27 cellular contexts compared by ENCODE assay signal in genomic region chr20:7171911-7172310, GRCh38.
DNase-seq lines count a peak whose midpoint lies in the region; ATAC-seq and TF ChIP-seq lines count a peak whose summit lies in the region.
"Had no signal": no experiment of that assay in that cellular context is flagged by ENCODE, and none has a peak within 500 bp of the region (broad histone marks: within the 10 kb centered on the region; RNA-seq: fewer than 3 reads in every experiment).

No MANE protein-coding gene starts in this region.

- peak overlapping the region; percentile 30 for H3K27ac Mint-ChIP-seq in type B pancreatic cell
- H3K27ac Mint-ChIP-seq: CD4-positive, alpha-beta memory T cell; naive B cell; stimulated activated naive CD8-positive, alpha-beta T cell treated with anti-CD3 and anti-CD28 coated beads, Interleukin-15, Interleukin-2, amounts not matched to agents 100 ng/mL and 50 ng/mL, for 24 hours had no signal

- H3K27me3 ChIP-seq in left lung (peaks cover 0 to 2% of the 10 kb centered on the region in 2 donors), adrenal gland (no peaks in the 10 kb centered on the region), aorta (ENCODE audit: control insufficient read depth in 1 of 2, insufficient read depth in 2 of 2, low read length in 1 of 2) (no peaks in the 10 kb centered on the region)
- H3K27me3 ChIP-seq: right atrium auricular region, tibial artery had no signal

- ATAC-seq in left lung = peak; percentile 39
- no peak for ATAC-seq in aorta (ENCODE audit: low FRiP score)
- no peak for ATAC-seq in HG03439 (IDR thresholded peaks at IDR 0.05; ENCODE audit: unreplicated experiment)
- ATAC-seq: HepG2 had no signal

- H3K4me1 Mint-ChIP-seq in type B pancreatic cell (ENCODE audit: unreplicated experiment) = no peaks in the 10 kb centered on the region
- H3K4me1 Mint-ChIP-seq: CD4-positive, alpha-beta memory T cell; central memory CD8-positive, alpha-beta T cell; naive B cell had no signal

- in situ Hi-C loops in astrocyte of the spinal cord (cut with HindIII; ENCODE audit: low sequenced_read_pairs) = no loop called here

- intact Hi-C loops in left lung (cut with DNase I) = no loop called here
- intact Hi-C loops in adrenal gland (cut with DNase I) = no loop called here
- intact Hi-C loops in aorta (cut with DNase I) = no loop called here

- H3K9me3 ChIP-seq in left lung (peaks cover 0 to 5% of the 10 kb centered on the region in 2 donors), adrenal gland (replicated peaks in 1 of 3) (no peaks in the 10 kb centered on the region), aorta (ENCODE audit: control insufficient read depth, low read length) (no peaks in the 10 kb centered on the region)
- H3K9me3 ChIP-seq: right atrium auricular region, tibial artery had no signal

- H3K4me3 ChIP-seq in astrocyte of the spinal cord (ENCODE audit: low read depth, low read length) (no peak overlapping the region), left lung (no peak overlapping the region), adrenal gland (no peak overlapping the region), aorta (ENCODE audit: low read length in 2 of 2) (no peak overlapping the region)
- H3K4me3 ChIP-seq: right atrium auricular region, SK-N-MC, tibial artery had no signal

- H3K4me1 ChIP-seq in left lung (no peaks in the 10 kb centered on the region), adrenal gland (replicated peaks in 1 of 2) (no peaks in the 10 kb centered on the region), aorta (ENCODE audit: control insufficient read depth in 1 of 2, insufficient read depth in 2 of 2, low read length in 2 of 2) (no peaks in the 10 kb centered on the region)
- H3K4me1 ChIP-seq: right atrium auricular region, tibial artery had no signal

- DNase-seq in NCI-H226 (peak; percentile 83), astrocyte of the spinal cord (ENCODE audit: low read depth, low spot score) (peak; percentile 84), left lung (no peak), type B pancreatic cell (ENCODE audit: extremely low spot score, unreplicated experiment) (no peak), NCI-H1105 (lab: John Stamatoyannopoulos, UW) (no peak), adrenal gland (no peak), aorta (no peak)
- DNase-seq: activated CD4-positive, alpha-beta T cell treated with anti-CD3 and anti-CD28 coated beads, Interleukin-2, amount 50 U/mL, for 1 hour; activated CD8-positive, alpha-beta memory T cell treated with anti-CD3 and anti-CD28 coated beads, Interleukin-2, amount 50 U/mL, for 48 hours; activated effector memory CD4-positive, alpha-beta T cell treated with anti-CD3 and anti-CD28 coated beads, Interleukin-2, amount 50 U/mL, for 16 hours; CD4-positive, alpha-beta memory T cell; DMS153; kidney; naive B cell; NCI-H1417 treated with DMSO at 0.1 percent for 48 hours; NCI-H524 treated with DMSO at 0.1 percent for 48 hours; stimulated activated CD4-positive, alpha-beta T cell treated with anti-CD3 and anti-CD28 coated beads, Interleukin-12 subunit alpha, Interleukin-12 subunit beta, amount 100 ng/mL, for 4 hours; stimulated activated CD4-positive, alpha-beta T cell treated with anti-CD3 and anti-CD28 coated beads, Interleukin-4, amount 100 ng/mL, for 4 hours; T-helper 2 cell; tibial artery; WERI-Rb-1 had no signal

- no peaks in the 10 kb centered on the region for H3K9me3 Mint-ChIP-seq in type B pancreatic cell
- H3K9me3 Mint-ChIP-seq: central memory CD8-positive, alpha-beta T cell; stimulated activated naive CD8-positive, alpha-beta T cell treated with anti-CD3 and anti-CD28 coated beads, Interleukin-15, Interleukin-2, amounts not matched to agents 100 ng/mL and 50 ng/mL, for 24 hours had no signal

- H3K27ac ChIP-seq in left lung = no peak overlapping the region
- no peak overlapping the region for H3K27ac ChIP-seq in adrenal gland
- no peak overlapping the region for H3K27ac ChIP-seq in aorta (ENCODE audit: low read depth in 1 of 2, low read length in 2 of 2)
- H3K27ac ChIP-seq: right atrium auricular region, SK-N-MC, tibial artery, WERI-Rb-1 had no signal

- H3K36me3 ChIP-seq in left lung (no peaks in the 10 kb centered on the region), adrenal gland (replicated peaks in 1 of 2) (no peaks in the 10 kb centered on the region), aorta (ENCODE audit: control insufficient read depth in 1 of 2, insufficient read depth in 2 of 2, low read length in 1 of 2) (no peaks in the 10 kb centered on the region)
- H3K36me3 ChIP-seq: right atrium auricular region, tibial artery, WERI-Rb-1 had no signal

- no peak for TF ChIP-seq CTCF in astrocyte of the spinal cord (IDR thresholded peaks at IDR 0.05; ENCODE audit: low read depth, low read length)
- TF ChIP-seq CTCF in left lung (IDR thresholded peaks at IDR 0.05) = no peak
- TF ChIP-seq CTCF in type B pancreatic cell (conservative IDR thresholded peaks at IDR 0.05) = no peak
- no peak for TF ChIP-seq CTCF in adrenal gland (IDR thresholded peaks at IDR 0.05)

- TF ChIP-seq POLR2A in adrenal gland (IDR thresholded peaks at IDR 0.05) = no peak

- peaks cover 3% of the 10 kb centered on the region for H3K27me3 Mint-ChIP-seq in type B pancreatic cell
- H3K27me3 Mint-ChIP-seq: CD4-positive, alpha-beta memory T cell; central memory CD8-positive, alpha-beta T cell; naive B cell; stimulated activated naive CD8-positive, alpha-beta T cell treated with anti-CD3 and anti-CD28 coated beads, Interleukin-15, Interleukin-2, amounts not matched to agents 100 ng/mL and 50 ng/mL, for 24 hours had no signal

- 38 to 70% (median 47%) methylated on average over 1 of the region's 1 CpG for WGBS in adrenal gland, 4 donors
- WGBS in aorta, 2 donors = 39 to 48% methylated on average over 1 of the region's 1 CpG

- no peak overlapping the region for H3K4me3 Mint-ChIP-seq in type B pancreatic cell
- H3K4me3 Mint-ChIP-seq: CD4-positive, alpha-beta memory T cell; central memory CD8-positive, alpha-beta T cell; naive B cell; stimulated activated naive CD8-positive, alpha-beta T cell treated with anti-CD3 and anti-CD28 coated beads, Interleukin-15, Interleukin-2, amounts not matched to agents 100 ng/mL and 50 ng/mL, for 24 hours had no signal

- H3K36me3 Mint-ChIP-seq in type B pancreatic cell = no peaks in the 10 kb centered on the region
- H3K36me3 Mint-ChIP-seq: CD4-positive, alpha-beta memory T cell; naive B cell had no signal

Comparison
In these comparisons a context has a peak if more than half of its experiments do, and no peak if none do; other contexts are left out.
1. DNase-seq: peak in NCI-H226 (single experiment) and astrocyte of the spinal cord (single experiment); none in left lung (0 of 2), type B pancreatic cell (single experiment), NCI-H1105 (single experiment), adrenal gland (0 of 7) and aorta (0 of 2).